In the genomic region with DNA sequence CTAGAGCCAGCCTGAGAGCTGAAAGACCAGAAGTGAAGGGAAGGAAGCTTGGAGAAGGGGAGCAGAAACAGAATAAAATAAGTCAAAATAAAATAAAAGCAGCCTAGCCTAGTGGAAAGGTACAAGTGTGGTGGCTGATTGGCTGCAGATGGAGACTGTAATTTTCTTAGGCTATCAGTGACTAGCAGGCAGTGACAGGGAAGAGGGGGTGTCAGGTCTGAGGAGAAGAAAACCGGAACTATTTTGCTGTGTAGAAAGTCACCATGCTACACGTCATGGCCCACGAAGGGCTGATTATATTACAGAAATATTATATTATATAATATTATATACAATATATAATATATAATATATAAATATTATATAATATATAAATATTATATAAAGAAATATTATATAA, we compare ENCODE assay signal across 1 cellular context.
TF ChIP-seq lines count a peak whose summit lies in the region.

No MANE protein-coding gene starts in this region.

TF ChIP-seq in K562, 482 proteins besides CTCF, POLR2A, EP300 and RAD21 (continued from another document):
- TF ChIP-seq, protein P1, sequence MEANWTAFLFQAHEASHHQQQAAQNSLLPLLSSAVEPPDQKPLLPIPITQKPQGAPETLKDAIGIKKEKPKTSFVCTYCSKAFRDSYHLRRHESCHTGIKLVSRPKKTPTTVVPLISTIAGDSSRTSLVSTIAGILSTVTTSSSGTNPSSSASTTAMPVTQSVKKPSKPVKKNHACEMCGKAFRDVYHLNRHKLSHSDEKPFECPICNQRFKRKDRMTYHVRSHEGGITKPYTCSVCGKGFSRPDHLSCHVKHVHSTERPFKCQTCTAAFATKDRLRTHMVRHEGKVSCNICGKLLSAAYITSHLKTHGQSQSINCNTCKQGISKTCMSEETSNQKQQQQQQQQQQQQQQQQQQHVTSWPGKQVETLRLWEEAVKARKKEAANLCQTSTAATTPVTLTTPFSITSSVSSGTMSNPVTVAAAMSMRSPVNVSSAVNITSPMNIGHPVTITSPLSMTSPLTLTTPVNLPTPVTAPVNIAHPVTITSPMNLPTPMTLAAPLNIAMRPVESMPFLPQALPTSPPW (CRISPR knock-in tag; IDR thresholded peaks at IDR 0.05), result peak; percentile 64; the same call in 1 of the 2 replicates
- TF ChIP-seq KLF16 (IDR thresholded peaks at IDR 0.05) (peak; percentile 53; the same call in 1 of the 2 replicates), CREM (IDR thresholded peaks at IDR 0.05; ENCODE audit: low read depth) (peak; percentile 63; the same call in 1 of the 2 replicates)
- TF ChIP-seq, protein P2, sequence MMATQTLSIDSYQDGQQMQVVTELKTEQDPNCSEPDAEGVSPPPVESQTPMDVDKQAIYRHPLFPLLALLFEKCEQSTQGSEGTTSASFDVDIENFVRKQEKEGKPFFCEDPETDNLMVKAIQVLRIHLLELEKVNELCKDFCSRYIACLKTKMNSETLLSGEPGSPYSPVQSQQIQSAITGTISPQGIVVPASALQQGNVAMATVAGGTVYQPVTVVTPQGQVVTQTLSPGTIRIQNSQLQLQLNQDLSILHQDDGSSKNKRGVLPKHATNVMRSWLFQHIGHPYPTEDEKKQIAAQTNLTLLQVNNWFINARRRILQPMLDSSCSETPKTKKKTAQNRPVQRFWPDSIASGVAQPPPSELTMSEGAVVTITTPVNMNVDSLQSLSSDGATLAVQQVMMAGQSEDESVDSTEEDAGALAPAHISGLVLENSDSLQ (IDR thresholded peaks at IDR 0.05), result peak; percentile 28; the same call in 1 of the 2 replicates
